8 cellular contexts compared by ENCODE assay signal in the genomic region with DNA sequence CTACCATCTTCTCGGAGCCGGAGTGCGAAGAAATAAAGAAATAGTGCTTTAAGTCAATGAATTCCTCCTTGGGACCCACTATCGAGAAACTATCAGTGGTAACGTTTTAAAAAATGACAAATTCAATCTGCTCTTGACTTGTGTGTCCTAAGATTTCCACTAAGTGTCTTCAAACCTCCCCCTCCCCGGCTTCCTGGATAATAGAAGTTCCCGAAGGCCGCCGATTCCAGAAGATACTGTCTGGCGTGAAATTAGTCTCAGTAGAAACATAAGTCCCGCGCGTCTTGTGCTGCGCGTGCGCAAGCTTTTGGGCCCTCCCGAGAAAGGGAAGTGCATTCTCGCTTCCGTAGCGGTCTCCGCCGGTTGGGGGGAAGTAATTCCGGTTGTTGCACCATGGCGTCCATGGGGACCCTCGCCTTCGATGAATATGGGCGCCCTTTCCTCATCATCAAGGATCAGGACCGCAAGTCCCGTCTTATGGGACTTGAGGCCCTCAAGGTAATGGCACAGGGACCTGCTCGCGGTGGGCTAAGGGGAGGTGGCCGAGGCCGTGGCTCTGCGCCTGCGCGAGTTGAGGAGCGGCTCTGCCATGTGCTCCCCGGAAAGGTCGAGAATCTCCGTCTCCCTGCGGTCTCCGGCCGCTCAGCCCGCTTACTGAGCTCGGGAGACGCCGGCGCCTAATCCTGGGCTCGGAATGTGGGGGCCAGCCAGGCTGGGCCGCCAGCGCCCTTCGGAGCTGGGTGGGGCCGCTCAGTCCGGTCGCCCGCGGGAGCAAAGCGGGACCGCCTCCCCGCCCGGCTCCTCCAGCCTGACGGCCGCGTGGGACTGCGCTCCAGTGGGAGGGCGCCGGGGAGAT.
DNase-seq lines count a peak whose midpoint lies in the region; ATAC-seq and TF ChIP-seq lines count a peak whose summit lies in the region.

A gene (plus strand): TSS at position 333 of the 856 bp plus-strand sequence. CDS start 61 bp downstream, at position 394.

- no peaks in the 10 kb centered on the region for H3K9me3 ChIP-seq in OCI-LY3 (ENCODE audit: insufficient read depth, low read length)

- H3K4me3 ChIP-seq in OCI-LY3 (ENCODE audit: low read length), result peak within 1 kb of the TSS; percentile 98

- peak within 1 kb of the TSS; percentile 90 for H3K4me2 ChIP-seq in OCI-LY3 (ENCODE audit: low read length)

- peak within 1 kb of the TSS; percentile 82 for H3K27ac ChIP-seq in OCI-LY3 (ENCODE audit: low read length)

- DNase-seq in D341Med (ENCODE audit: low spot score) (peak; percentile 90), HuH-7 (ENCODE audit: low spot score) (peak; percentile 84), activated T-cell treated with anti-CD3 and anti-CD28 coated beads for 1 hour (ENCODE audit: low read depth) (peak; percentile 85), epidermal melanocyte (ENCODE audit: insufficient read length, low spot score) (peak; percentile 92), middle frontal gyrus (ENCODE audit: extremely low spot score, low spot score) (peak; percentile 93)
- DNase-seq in stimulated activated CD8-positive, alpha-beta memory T cell treated with anti-CD3 and anti-CD28 coated beads, Interleukin-2, amount 100 ng/mL, for 48 hours (ENCODE audit: low read depth in 2 of 2), result peak; percentile 73 to 80

- peak within 1 kb of the TSS; percentile 84 for H2AFZ ChIP-seq in OCI-LY3 (ENCODE audit: low read depth, low read length)

- peaks cover 22% of the 10 kb centered on the region for H4K20me1 ChIP-seq in OCI-LY3 (ENCODE audit: insufficient read depth, low read length)

- peaks cover 25% of the 10 kb centered on the region for H3K36me3 ChIP-seq in OCI-LY3 (replicated peaks; ENCODE audit: low read depth, low read length)

- H3K9ac ChIP-seq in OCI-LY3 (ENCODE audit: low read length), result peak within 1 kb of the TSS; percentile 99

- peak; percentile 75 for ATAC-seq in GM21515 (IDR thresholded peaks at IDR 0.05; ENCODE audit: unreplicated experiment)

- H3K27me3 ChIP-seq in OCI-LY3 (ENCODE audit: low read depth, low read length), result no peaks in the 10 kb centered on the region

- no peak for TF ChIP-seq CTCF in OCI-LY3 (IDR thresholded peaks at IDR 0.05; ENCODE audit: low read depth, low read length)

- H3K79me2 ChIP-seq in OCI-LY3 (ENCODE audit: low read length), result peaks cover 78% of the 10 kb centered on the region

- peaks cover 24% of the 10 kb centered on the region for H3K4me1 ChIP-seq in OCI-LY3 (ENCODE audit: low read length)

Comparison
In these comparisons a context has a peak if more than half of its experiments do, and no peak if none do; other contexts are left out.
1. Peak in every context shown above with its lines: DNase-seq, ATAC-seq, H3K4me3 ChIP-seq and H3K27ac ChIP-seq.